16 cellular contexts compared by ENCODE assay signal in genomic region chr4:1045193-1045594, GRCh38. TPM values are rescaled to one million over a fixed set of nuclear protein-coding genes. Genes with fewer than 3 reads are reported as not detected.
DNase-seq lines count a peak whose midpoint lies in the region; ATAC-seq and TF ChIP-seq lines count a peak whose summit lies in the region.
"Had no signal": no experiment of that assay in that cellular context is flagged by ENCODE, and none has a peak within 500 bp of the region (broad histone marks: within the 10 kb centered on the region; RNA-seq: fewer than 3 reads in every experiment).

No MANE protein-coding gene starts in this region.

- intact Hi-C loops in right cardiac atrium (cut with DNase I): no loop called here
- intact Hi-C loops in psoas muscle (cut with DNase I): no loop called here
- intact Hi-C loops in A673 (cut with micrococcal nuclease; ENCODE audit: unreplicated experiment): no loop called here

- no peaks in the 10 kb centered on the region for H3K9me3 ChIP-seq in right cardiac atrium (ENCODE audit: control insufficient read depth, low read length)
- no peaks in the 10 kb centered on the region for H3K9me3 ChIP-seq in psoas muscle
- H3K9me3 ChIP-seq in A673 (ENCODE audit: low read depth, low read length, poor library complexity, severe bottlenecking): no peaks in the 10 kb centered on the region

- CTCF ChIA-PET in A673 (lab: Charles Lee): no interaction called here

- no peaks in the 10 kb centered on the region for H3K27me3 ChIP-seq in right cardiac atrium (ENCODE audit: control insufficient read depth, insufficient read depth)
- H3K27me3 ChIP-seq in psoas muscle (ENCODE audit: insufficient read depth in 3 of 3, low read length in 2 of 3): peaks cover 0 to 68% (median 19%) of the 10 kb centered on the region in 3 donors
- peaks cover 40% of the 10 kb centered on the region for H3K27me3 ChIP-seq in A673 (replicated peaks; ENCODE audit: insufficient read depth, low read depth, low read length, poor library complexity)

- no TSS peak for BruUV-seq in A673 (replicated peaks; lab: Mats Ljungman, UMichigan)

- ATAC-seq in right cardiac atrium (no peak), psoas muscle (no peak), GM21619 (IDR thresholded peaks at IDR 0.05; ENCODE audit: unreplicated experiment) (no peak)
- ATAC-seq: foreskin keratinocyte; naive thymus-derived CD8-positive, alpha-beta T cell had no signal

- DNase-seq in Daoy (ENCODE audit: low read depth): peak; percentile 0
- peak; percentile 7 for DNase-seq in NAMALWA (ENCODE audit: low spot score)
- peak; percentile 16 to 55 (median 29) for DNase-seq in right cardiac atrium
- peak; percentile 12 to 41 for DNase-seq in psoas muscle
- DNase-seq in A673 (ENCODE audit: low spot score): no peak
- no peak for DNase-seq in GOT3 (lab: John Stamatoyannopoulos, UW)
- no peak for DNase-seq in cerebellar nuclear complex (lab: John Stamatoyannopoulos, UW)
- DNase-seq: foreskin keratinocyte, HCEC 1CT, NCI-H2029 treated with DMSO at 0.1 percent for 48 hours, NCI-H510A treated with DMSO at 0.1 percent for 48 hours, OCI-M1 had no signal

- no peak overlapping the region for H3K27ac ChIP-seq in right cardiac atrium (ENCODE audit: low read length)
- no peak overlapping the region for H3K27ac ChIP-seq in psoas muscle
- no peak overlapping the region for H3K27ac ChIP-seq in A673 (ENCODE audit: low read depth, low read length, poor library complexity, severe bottlenecking)
- H3K27ac ChIP-seq: foreskin keratinocyte, SK-N-MC had no signal

- POLR2A ChIA-PET in A673 (lab: Charles Lee; ENCODE audit: low non-redundant PET): no interaction called here

- WGBS in right cardiac atrium: 82% methylated on average over 14 of the region's 14 CpGs
- 38 to 60% (median 47%) methylated on average over 14 of the region's 14 CpGs for WGBS in psoas muscle, 3 donors

- no peaks in the 10 kb centered on the region for H3K36me3 ChIP-seq in psoas muscle (ENCODE audit: insufficient read depth in 1 of 2, low read depth in 1 of 2)
- H3K36me3 ChIP-seq in A673 (ENCODE audit: insufficient read depth, low read length, poor library complexity, severe bottlenecking): no peaks in the 10 kb centered on the region

- H3K4me3 ChIP-seq in right cardiac atrium (ENCODE audit: low read length) (no peak overlapping the region), psoas muscle (no peak overlapping the region), A673 (ENCODE audit: low read depth, low read length, poor library complexity, severe bottlenecking) (no peak overlapping the region)
- H3K4me3 ChIP-seq: SK-N-MC had no signal

- H3K4me1 ChIP-seq in right cardiac atrium (ENCODE audit: control insufficient read depth, insufficient read depth, low read length) (no peaks in the 10 kb centered on the region), psoas muscle (no peaks in the 10 kb centered on the region), A673 (ENCODE audit: insufficient read depth, low read length, poor library complexity, severe bottlenecking) (no peaks in the 10 kb centered on the region)
- H3K4me1 ChIP-seq: foreskin keratinocyte had no signal

- TF ChIP-seq CTCF in psoas muscle (IDR thresholded peaks at IDR 0.05): no peak
- no peak for TF ChIP-seq CTCF in A673 (conservative IDR thresholded peaks at IDR 0.05; ENCODE audit: low read depth, low read length)

RNA-seq across cellular contexts. Expression of gene FGFRL1, which starts 33.8 kb away (rescaled TPM):
- total RNA-seq in Daoy (2014; rRNA removed; shearing (Covaris generic)): 35.5 and 40.6 TPM in 2 replicates
- 10 to 100 TPM; 17.4 to 21.7 (median 20.3) TPM for total RNA-seq in right cardiac atrium
- 19.2 TPM for polyA plus RNA-seq in right cardiac atrium
- 10 to 100 TPM; 14.4 to 18.6 (median 16.9) TPM for total RNA-seq in psoas muscle
- polyA plus RNA-seq in psoas muscle: 10 to 100 TPM in 2 of 3 donors, 1 to 10 TPM in 1; 9.8 to 41.2 (median 12.8) TPM
- total RNA-seq in A673 (2021): 30.4 and 40.8 TPM in 2 replicates

RNA-seq across cellular contexts. Expression of gene SLC26A1, which starts 52.0 kb away (rescaled TPM):
- total RNA-seq in Daoy (2014; rRNA removed; shearing (Covaris generic)): 0.57 TPM in 1 of 2 replicates, not detected in the other
- total RNA-seq in right cardiac atrium (under 1 TPM in 2 of 4 donors, not detected in 2; 0.36 to 0.37 TPM), psoas muscle (under 1 TPM in 1 of 4 donors, not detected in 3; 0.12 TPM), A673 (2021) (0.22 and 0.30 TPM in 2 replicates)
- polyA plus RNA-seq in right cardiac atrium (0.34 TPM), psoas muscle (under 1 TPM; 0.06 to 0.36 (median 0.18) TPM)
- total RNA-seq: foreskin keratinocyte, skeletal muscle tissue had no signal
- polyA plus RNA-seq: foreskin keratinocyte had no signal

RNA-seq across cellular contexts. Expression of gene IDUA, which starts 58.4 kb away (rescaled TPM):
- 1.0 and 2.3 TPM in 2 replicates for total RNA-seq in Daoy (2014; rRNA removed; shearing (Covaris generic))
- total RNA-seq in right cardiac atrium (10 to 100 TPM; 14.7 to 17.4 (median 17.1) TPM), psoas muscle (1 to 10 TPM; 5.1 to 6.0 (median 5.7) TPM), A673 (2021) (12.0 and 12.3 TPM in 2 replicates)
- polyA plus RNA-seq in right cardiac atrium (8.5 TPM), psoas muscle (1 to 10 TPM; 1.3 to 3.1 (median 1.9) TPM)

Comparison
In these comparisons a context has a peak if more than half of its experiments do, and no peak if none do; other contexts are left out.
1. DNase-seq: peak in Daoy (single experiment), NAMALWA (single experiment), right cardiac atrium (3 of 3) and psoas muscle (2 of 2); none in A673 (single experiment), GOT3 (single experiment) and cerebellar nuclear complex (0 of 2).